Comparison of ENCODE assay signal across 2 cellular contexts in genomic region chr15:37756407-37756806, GRCh38.
"Had no signal": no experiment of that assay in that cellular context is flagged by ENCODE, and none has a peak within 500 bp of the region (broad histone marks: within the 10 kb centered on the region; RNA-seq: fewer than 3 reads in every experiment).

No MANE protein-coding gene starts in this region.

- DNase-seq: GF-D8 had no signal

- H3K4me3 ChIP-seq: GM12878 had no signal
